ENCODE assay signal across 6 cellular contexts in genomic region chr17:15708879-15709278, GRCh38. TPM values are rescaled to one million over a fixed set of nuclear protein-coding genes. Genes with fewer than 3 reads are reported as not detected.
"Had no signal": no experiment of that assay in that cellular context is flagged by ENCODE, and none has a peak within 500 bp of the region (broad histone marks: within the 10 kb centered on the region; RNA-seq: fewer than 3 reads in every experiment).

No MANE protein-coding gene starts in this region.

RNA-seq across cellular contexts. Expression of gene TBC1D26, which starts 23.2 kb away (rescaled TPM):
- total RNA-seq: natural killer cell treated with Interleukin-12 subunit alpha and Interleukin-12 subunit beta and Interleukin-15 and Interleukin-18, amount 100 ng/mL, for 72 hours; pancreas; posterior vena cava; pulmonary artery endothelial cell; right atrium auricular region; thoracic aorta had no signal
